Comparison of ENCODE assay signal across 22 cellular contexts in genomic region chr1:219837994-219838294, GRCh38.
"Had no signal": no experiment of that assay in that cellular context is flagged by ENCODE, and none has a peak within 500 bp of the region (broad histone marks: within the 10 kb centered on the region; RNA-seq: fewer than 3 reads in every experiment).

No MANE protein-coding gene starts in this region.

- H3K27ac ChIP-seq: thyroid gland had no signal

- H3K4me1 ChIP-seq: thyroid gland had no signal

- FAIRE-seq: colon, urothelium cell line had no signal

- H3K4me3 ChIP-seq: lung, thyroid gland had no signal

- H3K9me3 ChIP-seq: thyroid gland had no signal

- H3K27me3 Mint-ChIP-seq: activated CD4-positive, alpha-beta T cell treated with anti-CD3 and anti-CD28 coated beads, Interleukin-2, amount 10 ng/mL, durations not matched to agents 24 days and 14 days; activated naive CD4-positive, alpha-beta T cell treated with anti-CD3 and anti-CD28 coated beads, Interleukin-2, amount 10 ng/mL, durations not matched to agents 7 days and 5 days had no signal

- H3K36me3 ChIP-seq: thyroid gland had no signal

- H3K9me3 Mint-ChIP-seq: activated CD4-positive, alpha-beta T cell treated with anti-CD3 and anti-CD28 coated beads, Interleukin-2, amount 10 ng/mL, durations not matched to agents 24 days and 14 days; activated naive CD4-positive, alpha-beta T cell treated with anti-CD3 and anti-CD28 coated beads, Interleukin-2, amount 10 ng/mL, durations not matched to agents 7 days and 5 days; activated naive CD8-positive, alpha-beta T cell treated with anti-CD3 and anti-CD28 coated beads, Interleukin-2, amount 50 U/mL, for 24 hours; activated T-cell treated with anti-CD3 and anti-CD28 coated beads, Interleukin-2, amount 50 U/mL, for 4 hours; nephron had no signal

- H3K36me3 Mint-ChIP-seq: activated naive CD4-positive, alpha-beta T cell treated with anti-CD3 and anti-CD28 coated beads, Interleukin-2, amount 10 ng/mL, durations not matched to agents 7 days and 5 days; brain had no signal

- H3K27ac Mint-ChIP-seq: activated CD4-positive, alpha-beta T cell treated with anti-CD3 and anti-CD28 coated beads, Interleukin-2, amount 10 ng/mL, durations not matched to agents 24 days and 14 days; activated naive CD4-positive, alpha-beta T cell treated with anti-CD3 and anti-CD28 coated beads, Interleukin-2, amount 10 ng/mL, durations not matched to agents 7 days and 5 days; activated naive CD8-positive, alpha-beta T cell treated with anti-CD3 and anti-CD28 coated beads, Interleukin-2, amount 50 U/mL, for 24 hours; endodermal cell; nephron; progenitor cell of endocrine pancreas had no signal

- H3K27me3 ChIP-seq: thyroid gland had no signal

- H3K4me1 Mint-ChIP-seq: activated CD4-positive, alpha-beta T cell treated with anti-CD3 and anti-CD28 coated beads, Interleukin-2, amount 10 ng/mL, durations not matched to agents 24 days and 14 days; activated naive CD4-positive, alpha-beta T cell treated with anti-CD3 and anti-CD28 coated beads, Interleukin-2, amount 10 ng/mL, durations not matched to agents 7 days and 5 days; activated naive CD8-positive, alpha-beta T cell treated with anti-CD3 and anti-CD28 coated beads, Interleukin-2, amount 50 U/mL, for 24 hours; nephron had no signal

- ATAC-seq: activated naive CD8-positive, alpha-beta T cell treated with anti-CD3 and anti-CD28 coated beads, Interleukin-2, amount 50 U/mL, for 24 hours; activated T-cell treated with anti-CD3 and anti-CD28 coated beads, Interleukin-2, amount 50 U/mL, for 4 hours had no signal

- DNase-seq: activated CD4-positive, CD25-positive, alpha-beta regulatory T cell; activated CD8-positive, alpha-beta memory T cell treated with anti-CD3 and anti-CD28 coated beads, Interleukin-2, amount 50 U/mL, for 4 hours; activated effector memory CD4-positive, alpha-beta T cell treated with Interleukin-2 at 50 U/mL for 16 hours; activated naive CD4-positive, alpha-beta T cell treated with anti-CD3 and anti-CD28 coated beads, Interleukin-2, amount 10 ng/mL, durations not matched to agents 7 days and 5 days; activated naive CD8-positive, alpha-beta T cell treated with anti-CD3 and anti-CD28 coated beads, Interleukin-2, amount 50 U/mL, for 24 hours; activated T-cell treated with anti-CD3 and anti-CD28 coated beads, Interleukin-2, amount 50 U/mL, for 4 hours; islet precursor cell; left colon; occipital lobe; stimulated activated CD4-positive, alpha-beta T cell treated with anti-CD3 and anti-CD28 coated beads, Interleukin-12 subunit alpha, Interleukin-12 subunit beta, amount 100 ng/mL, for 4 hours; stimulated activated CD4-positive, alpha-beta T cell treated with anti-CD3 and anti-CD28 coated beads, Interleukin-1b, Interleukin-23, amount 100 ng/mL, for 48 hours; stimulated activated naive CD4-positive, alpha-beta T cell treated with Interleukin-2 at 50 U/mL for 16 hours; T-helper 9 cell; thyroid gland had no signal

- H3K4me3 Mint-ChIP-seq: activated CD4-positive, alpha-beta T cell treated with anti-CD3 and anti-CD28 coated beads, Interleukin-2, amount 10 ng/mL, durations not matched to agents 24 days and 14 days; activated naive CD4-positive, alpha-beta T cell treated with anti-CD3 and anti-CD28 coated beads, Interleukin-2, amount 10 ng/mL, durations not matched to agents 7 days and 5 days; activated naive CD8-positive, alpha-beta T cell treated with anti-CD3 and anti-CD28 coated beads, Interleukin-2, amount 50 U/mL, for 24 hours; activated T-cell treated with anti-CD3 and anti-CD28 coated beads, Interleukin-2, amount 50 U/mL, for 4 hours; brain; endodermal cell; nephron had no signal
